ENCODE assay signal across 1 cellular context in the genomic region with DNA sequence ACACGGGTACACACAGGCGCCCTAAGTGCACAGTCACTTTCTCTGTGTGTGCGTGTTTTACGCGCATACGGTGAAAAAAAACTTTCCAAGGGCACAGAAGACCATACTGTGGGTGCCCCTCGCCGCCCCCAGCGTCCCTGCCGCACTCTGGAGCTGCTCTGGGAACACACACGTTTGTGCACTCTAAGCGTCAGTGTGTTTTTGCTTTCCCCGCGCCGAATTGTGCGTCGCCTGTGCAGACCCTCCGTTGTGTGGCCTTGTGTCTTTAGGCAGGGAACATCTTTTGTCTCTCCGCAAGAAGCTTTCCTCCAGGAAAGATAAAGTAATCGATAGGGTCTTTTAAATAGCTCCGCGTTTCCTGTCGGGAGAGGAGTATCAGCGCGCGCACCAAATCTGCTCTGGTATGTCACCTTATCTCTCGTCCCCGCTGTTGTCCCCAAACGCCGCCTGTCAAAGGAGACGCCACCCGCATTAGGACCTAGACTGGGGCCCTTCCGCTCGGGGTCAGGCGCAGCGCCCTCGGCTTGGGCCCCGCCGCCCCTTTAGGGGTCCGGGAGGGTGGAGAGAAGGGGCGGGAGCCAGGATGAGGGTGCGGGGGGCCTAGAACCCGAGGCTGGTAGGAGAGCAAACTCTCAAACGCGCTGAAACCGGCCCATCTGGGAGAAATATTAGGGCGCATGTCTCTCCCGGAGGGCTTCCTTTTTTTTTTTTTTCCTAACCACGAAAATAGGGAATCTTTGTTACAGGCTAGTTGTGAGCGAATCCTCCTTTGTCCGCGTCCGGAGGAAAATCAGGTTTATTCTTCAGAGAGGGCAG.
TF ChIP-seq lines count a peak whose summit lies in the region.

No MANE protein-coding gene starts in this region.

TF ChIP-seq in K562, 482 proteins besides CTCF, POLR2A, EP300 and RAD21 (continued from another document):
- TF ChIP-seq, protein P1, sequence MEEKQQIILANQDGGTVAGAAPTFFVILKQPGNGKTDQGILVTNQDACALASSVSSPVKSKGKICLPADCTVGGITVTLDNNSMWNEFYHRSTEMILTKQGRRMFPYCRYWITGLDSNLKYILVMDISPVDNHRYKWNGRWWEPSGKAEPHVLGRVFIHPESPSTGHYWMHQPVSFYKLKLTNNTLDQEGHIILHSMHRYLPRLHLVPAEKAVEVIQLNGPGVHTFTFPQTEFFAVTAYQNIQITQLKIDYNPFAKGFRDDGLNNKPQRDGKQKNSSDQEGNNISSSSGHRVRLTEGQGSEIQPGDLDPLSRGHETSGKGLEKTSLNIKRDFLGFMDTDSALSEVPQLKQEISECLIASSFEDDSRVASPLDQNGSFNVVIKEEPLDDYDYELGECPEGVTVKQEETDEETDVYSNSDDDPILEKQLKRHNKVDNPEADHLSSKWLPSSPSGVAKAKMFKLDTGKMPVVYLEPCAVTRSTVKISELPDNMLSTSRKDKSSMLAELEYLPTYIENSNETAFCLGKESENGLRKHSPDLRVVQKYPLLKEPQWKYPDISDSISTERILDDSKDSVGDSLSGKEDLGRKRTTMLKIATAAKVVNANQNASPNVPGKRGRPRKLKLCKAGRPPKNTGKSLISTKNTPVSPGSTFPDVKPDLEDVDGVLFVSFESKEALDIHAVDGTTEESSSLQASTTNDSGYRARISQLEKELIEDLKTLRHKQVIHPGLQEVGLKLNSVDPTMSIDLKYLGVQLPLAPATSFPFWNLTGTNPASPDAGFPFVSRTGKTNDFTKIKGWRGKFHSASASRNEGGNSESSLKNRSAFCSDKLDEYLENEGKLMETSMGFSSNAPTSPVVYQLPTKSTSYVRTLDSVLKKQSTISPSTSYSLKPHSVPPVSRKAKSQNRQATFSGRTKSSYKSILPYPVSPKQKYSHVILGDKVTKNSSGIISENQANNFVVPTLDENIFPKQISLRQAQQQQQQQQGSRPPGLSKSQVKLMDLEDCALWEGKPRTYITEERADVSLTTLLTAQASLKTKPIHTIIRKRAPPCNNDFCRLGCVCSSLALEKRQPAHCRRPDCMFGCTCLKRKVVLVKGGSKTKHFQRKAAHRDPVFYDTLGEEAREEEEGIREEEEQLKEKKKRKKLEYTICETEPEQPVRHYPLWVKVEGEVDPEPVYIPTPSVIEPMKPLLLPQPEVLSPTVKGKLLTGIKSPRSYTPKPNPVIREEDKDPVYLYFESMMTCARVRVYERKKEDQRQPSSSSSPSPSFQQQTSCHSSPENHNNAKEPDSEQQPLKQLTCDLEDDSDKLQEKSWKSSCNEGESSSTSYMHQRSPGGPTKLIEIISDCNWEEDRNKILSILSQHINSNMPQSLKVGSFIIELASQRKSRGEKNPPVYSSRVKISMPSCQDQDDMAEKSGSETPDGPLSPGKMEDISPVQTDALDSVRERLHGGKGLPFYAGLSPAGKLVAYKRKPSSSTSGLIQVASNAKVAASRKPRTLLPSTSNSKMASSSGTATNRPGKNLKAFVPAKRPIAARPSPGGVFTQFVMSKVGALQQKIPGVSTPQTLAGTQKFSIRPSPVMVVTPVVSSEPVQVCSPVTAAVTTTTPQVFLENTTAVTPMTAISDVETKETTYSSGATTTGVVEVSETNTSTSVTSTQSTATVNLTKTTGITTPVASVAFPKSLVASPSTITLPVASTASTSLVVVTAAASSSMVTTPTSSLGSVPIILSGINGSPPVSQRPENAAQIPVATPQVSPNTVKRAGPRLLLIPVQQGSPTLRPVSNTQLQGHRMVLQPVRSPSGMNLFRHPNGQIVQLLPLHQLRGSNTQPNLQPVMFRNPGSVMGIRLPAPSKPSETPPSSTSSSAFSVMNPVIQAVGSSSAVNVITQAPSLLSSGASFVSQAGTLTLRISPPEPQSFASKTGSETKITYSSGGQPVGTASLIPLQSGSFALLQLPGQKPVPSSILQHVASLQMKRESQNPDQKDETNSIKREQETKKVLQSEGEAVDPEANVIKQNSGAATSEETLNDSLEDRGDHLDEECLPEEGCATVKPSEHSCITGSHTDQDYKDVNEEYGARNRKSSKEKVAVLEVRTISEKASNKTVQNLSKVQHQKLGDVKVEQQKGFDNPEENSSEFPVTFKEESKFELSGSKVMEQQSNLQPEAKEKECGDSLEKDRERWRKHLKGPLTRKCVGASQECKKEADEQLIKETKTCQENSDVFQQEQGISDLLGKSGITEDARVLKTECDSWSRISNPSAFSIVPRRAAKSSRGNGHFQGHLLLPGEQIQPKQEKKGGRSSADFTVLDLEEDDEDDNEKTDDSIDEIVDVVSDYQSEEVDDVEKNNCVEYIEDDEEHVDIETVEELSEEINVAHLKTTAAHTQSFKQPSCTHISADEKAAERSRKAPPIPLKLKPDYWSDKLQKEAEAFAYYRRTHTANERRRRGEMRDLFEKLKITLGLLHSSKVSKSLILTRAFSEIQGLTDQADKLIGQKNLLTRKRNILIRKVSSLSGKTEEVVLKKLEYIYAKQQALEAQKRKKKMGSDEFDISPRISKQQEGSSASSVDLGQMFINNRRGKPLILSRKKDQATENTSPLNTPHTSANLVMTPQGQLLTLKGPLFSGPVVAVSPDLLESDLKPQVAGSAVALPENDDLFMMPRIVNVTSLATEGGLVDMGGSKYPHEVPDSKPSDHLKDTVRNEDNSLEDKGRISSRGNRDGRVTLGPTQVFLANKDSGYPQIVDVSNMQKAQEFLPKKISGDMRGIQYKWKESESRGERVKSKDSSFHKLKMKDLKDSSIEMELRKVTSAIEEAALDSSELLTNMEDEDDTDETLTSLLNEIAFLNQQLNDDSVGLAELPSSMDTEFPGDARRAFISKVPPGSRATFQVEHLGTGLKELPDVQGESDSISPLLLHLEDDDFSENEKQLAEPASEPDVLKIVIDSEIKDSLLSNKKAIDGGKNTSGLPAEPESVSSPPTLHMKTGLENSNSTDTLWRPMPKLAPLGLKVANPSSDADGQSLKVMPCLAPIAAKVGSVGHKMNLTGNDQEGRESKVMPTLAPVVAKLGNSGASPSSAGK (IDR thresholded peaks at IDR 0.05), result no peak
- TF ChIP-seq CBFA2T3 (IDR thresholded peaks at IDR 0.05), result 0 out of 2 replicates have a peak, but pooled peaks have one; percentile 13
